19 cellular contexts compared by ENCODE assay signal in genomic region chr3:159482241-159483031, GRCh38.
"Had no signal": no experiment of that assay in that cellular context is flagged by ENCODE, and none has a peak within 500 bp of the region (broad histone marks: within the 10 kb centered on the region; RNA-seq: fewer than 3 reads in every experiment).

No MANE protein-coding gene starts in this region.

- H3K4me3 ChIP-seq: ascending aorta, left ventricle myocardium inferior, mucosa of descending colon, prostate gland, right atrium auricular region, tibial nerve had no signal

- ATAC-seq: activated CD4-positive, CD25-positive, alpha-beta regulatory T cell treated with anti-CD3 and anti-CD28 coated beads, Interleukin-2, amount 50 U/mL, for 24 hours; activated T-cell treated with anti-CD3 and anti-CD28 coated beads, Interleukin-2, amount 50 U/mL, for 72 hours; esophagus mucosa; mucosa of descending colon; stimulated activated naive CD8-positive, alpha-beta T cell treated with anti-CD3 and anti-CD28 coated beads, Interleukin-15, Interleukin-2, amounts not matched to agents 100 U/mL and 50 U/mL, for 24 hours had no signal

- H3K27me3 ChIP-seq: ascending aorta, right atrium auricular region, tibial nerve had no signal

- H3K4me1 ChIP-seq: ascending aorta, left ventricle myocardium inferior, prostate gland, right atrium auricular region, tibial nerve had no signal

- H3K9me3 ChIP-seq: prostate gland had no signal

- H3K27ac ChIP-seq: ascending aorta, left ventricle myocardium inferior, prostate gland, right atrium auricular region, tibial nerve had no signal

- H3K36me3 ChIP-seq: ascending aorta, left ventricle myocardium inferior, prostate gland, right atrium auricular region, tibial nerve had no signal

- DNase-seq: activated CD4-positive, alpha-beta T cell treated with anti-CD3 and anti-CD28 coated beads, Interleukin-2, amount 50 U/mL, for 1 hour; activated effector memory CD4-positive, alpha-beta T cell treated with anti-CD3 and anti-CD28 coated beads, Interleukin-2, amount 50 U/mL, for 16 hours; activated naive CD4-positive, alpha-beta T cell treated with anti-CD3 and anti-CD28 coated beads, Interleukin-2, amount 50 U/mL, for 16 hours; activated T-cell treated with anti-CD3 and anti-CD28 coated beads, Interleukin-2, amount 50 U/mL, for 72 hours; cerebellar nuclear complex; cortex of kidney; kidney glomerular epithelial cell; left ventricle myocardium inferior; mucosa of descending colon; naive B cell; stimulated activated naive CD8-positive, alpha-beta T cell treated with anti-CD3 and anti-CD28 coated beads, Interleukin-15, Interleukin-2, amounts not matched to agents 100 U/mL and 50 U/mL, for 24 hours; substantia nigra had no signal

- FAIRE-seq: urothelium cell line had no signal
